In genomic region chr18:37254256-37254880, GRCh38 we compare ENCODE assay signal across 9 cellular contexts.
DNase-seq lines count a peak whose midpoint lies in the region; ATAC-seq lines count a peak whose summit lies in the region.
"Had no signal": no experiment of that assay in that cellular context is flagged by ENCODE, and none has a peak within 500 bp of the region (broad histone marks: within the 10 kb centered on the region; RNA-seq: fewer than 3 reads in every experiment).

No MANE protein-coding gene starts in this region.

- H3K27ac Mint-ChIP-seq in activated T-helper 17 cell treated with anti-CD3 and anti-CD28 coated beads, Interleukin-2, amount 50 U/mL, for 72 hours, result no peak overlapping the region

- H3K9me3 Mint-ChIP-seq in activated T-helper 17 cell treated with anti-CD3 and anti-CD28 coated beads, Interleukin-2, amount 50 U/mL, for 72 hours, result no peaks in the 10 kb centered on the region

- DNase-seq in DMS153 (lab: John Stamatoyannopoulos, UW) (peak; percentile 36), DMS153 treated with DMSO at 0.1 percent for 48 hours (lab: John Stamatoyannopoulos, UW; ENCODE audit: unreplicated experiment) (no peak), iPS-NIHi11 (ENCODE audit: low spot score) (peak; percentile 65), COLO829 (ENCODE audit: low spot score) (no peak), NCI-H748 (lab: John Stamatoyannopoulos, UW; ENCODE audit: unreplicated experiment) (no peak)
- no peak for DNase-seq in stimulated activated naive CD8-positive, alpha-beta T cell treated with anti-CD3 and anti-CD28 coated beads, Interleukin-15, Interleukin-2, amounts not matched to agents 100 U/mL and 50 U/mL, for 24 hours
- DNase-seq: GOT3 had no signal

- H3K27me3 Mint-ChIP-seq in activated T-helper 17 cell treated with anti-CD3 and anti-CD28 coated beads, Interleukin-2, amount 50 U/mL, for 72 hours, result peaks cover 38% of the 10 kb centered on the region

- no peak for ATAC-seq in activated T-helper 17 cell treated with anti-CD3 and anti-CD28 coated beads, Interleukin-2, amount 50 U/mL, for 72 hours (replicated peaks)
- peak; percentile 14 for ATAC-seq in stimulated activated naive CD8-positive, alpha-beta T cell treated with anti-CD3 and anti-CD28 coated beads, Interleukin-15, Interleukin-2, amounts not matched to agents 100 U/mL and 50 U/mL, for 24 hours
- no peak for ATAC-seq in GM21447 (IDR thresholded peaks at IDR 0.05; ENCODE audit: unreplicated experiment)

- H3K4me1 Mint-ChIP-seq in activated T-helper 17 cell treated with anti-CD3 and anti-CD28 coated beads, Interleukin-2, amount 50 U/mL, for 72 hours, result no peaks in the 10 kb centered on the region

- H3K4me3 Mint-ChIP-seq in activated T-helper 17 cell treated with anti-CD3 and anti-CD28 coated beads, Interleukin-2, amount 50 U/mL, for 72 hours, result peak overlapping the region; percentile 48

- no peaks in the 10 kb centered on the region for H3K36me3 Mint-ChIP-seq in activated T-helper 17 cell treated with anti-CD3 and anti-CD28 coated beads, Interleukin-2, amount 50 U/mL, for 72 hours (ENCODE audit: low read depth)

Comparison
In these comparisons a context has a peak if more than half of its experiments do, and no peak if none do; other contexts are left out.
1. DNase-seq: peak in DMS153 (single experiment) and iPS-NIHi11 (single experiment); none in DMS153 treated with DMSO at 0.1 percent for 48 hours (single experiment), stimulated activated naive CD8-positive, alpha-beta T cell treated with anti-CD3 and anti-CD28 coated beads, Interleukin-15, Interleukin-2, amounts not matched to agents 100 U/mL and 50 U/mL, for 24 hours (single experiment), COLO829 (single experiment) and NCI-H748 (single experiment).